Comparison of ENCODE assay signal across 15 cellular contexts in genomic region chr1:208541225-208541855, GRCh38.
DNase-seq lines count a peak whose midpoint lies in the region; ATAC-seq and TF ChIP-seq lines count a peak whose summit lies in the region.
"Had no signal": no experiment of that assay in that cellular context is flagged by ENCODE, and none has a peak within 500 bp of the region (broad histone marks: within the 10 kb centered on the region; RNA-seq: fewer than 3 reads in every experiment).

No MANE protein-coding gene starts in this region.

- no peaks in the 10 kb centered on the region for H3K36me3 ChIP-seq in lower lobe of right lung
- H3K36me3 ChIP-seq: neural progenitor cell, sigmoid colon, thyroid gland had no signal

- no peaks in the 10 kb centered on the region for H3K27me3 ChIP-seq in lower lobe of right lung (ENCODE audit: low read depth)
- H3K27me3 ChIP-seq: neural progenitor cell, sigmoid colon, thyroid gland had no signal

- no peaks in the 10 kb centered on the region for H3K9me3 ChIP-seq in lower lobe of right lung
- H3K9me3 ChIP-seq: sigmoid colon, thyroid gland had no signal

- ATAC-seq in GM18873 (IDR thresholded peaks at IDR 0.05; ENCODE audit: low FRiP score, unreplicated experiment) (peak; percentile 65), GM21515 (IDR thresholded peaks at IDR 0.05; ENCODE audit: unreplicated experiment) (no peak), lower lobe of right lung (no peak)

- H3K4me3 ChIP-seq in lower lobe of right lung = no peak overlapping the region
- H3K4me3 ChIP-seq: neural progenitor cell, sigmoid colon, thyroid gland had no signal

- no peak for TF ChIP-seq CTCF in lower lobe of right lung (IDR thresholded peaks at IDR 0.05)

- no peaks in the 10 kb centered on the region for H3K4me1 ChIP-seq in lower lobe of right lung
- H3K4me1 ChIP-seq: sigmoid colon, thyroid gland had no signal

- intact Hi-C loops in lower lobe of right lung (cut with DNase I) = no loop called here

- H3K27ac ChIP-seq in lower lobe of right lung = no peak overlapping the region
- H3K27ac ChIP-seq: neural progenitor cell, sigmoid colon, thyroid gland had no signal

- DNase-seq in EL = peak; percentile 17
- peak; percentile 59 for DNase-seq in NCI-H2107 (lab: John Stamatoyannopoulos, UW)
- DNase-seq in cerebellum (ENCODE audit: low spot score) = peak; percentile 20
- DNase-seq in NOMO-1 treated with dmso at 0.1 percent for 144 hours (lab: John Stamatoyannopoulos, UW; ENCODE audit: unreplicated experiment) = no peak
- DNase-seq in SKM-1 (lab: John Stamatoyannopoulos, UW; ENCODE audit: unreplicated experiment) = no peak
- no peak for DNase-seq in lower lobe of right lung
- DNase-seq: Karpas-422, NCI-H187 treated with DMSO at 0.1 percent for 48 hours, NCI-H82, SHP77 treated with DMSO at 0.1 percent for 48 hours, sigmoid colon, thyroid gland had no signal

Comparison
In these comparisons a context has a peak if more than half of its experiments do, and no peak if none do; other contexts are left out.
1. DNase-seq: peak in EL (single experiment), NCI-H2107 (single experiment) and cerebellum (single experiment); none in NOMO-1 treated with dmso at 0.1 percent for 144 hours (single experiment), SKM-1 (single experiment) and lower lobe of right lung (single experiment).